ENCODE assay signal across 12 cellular contexts in the genomic region with DNA sequence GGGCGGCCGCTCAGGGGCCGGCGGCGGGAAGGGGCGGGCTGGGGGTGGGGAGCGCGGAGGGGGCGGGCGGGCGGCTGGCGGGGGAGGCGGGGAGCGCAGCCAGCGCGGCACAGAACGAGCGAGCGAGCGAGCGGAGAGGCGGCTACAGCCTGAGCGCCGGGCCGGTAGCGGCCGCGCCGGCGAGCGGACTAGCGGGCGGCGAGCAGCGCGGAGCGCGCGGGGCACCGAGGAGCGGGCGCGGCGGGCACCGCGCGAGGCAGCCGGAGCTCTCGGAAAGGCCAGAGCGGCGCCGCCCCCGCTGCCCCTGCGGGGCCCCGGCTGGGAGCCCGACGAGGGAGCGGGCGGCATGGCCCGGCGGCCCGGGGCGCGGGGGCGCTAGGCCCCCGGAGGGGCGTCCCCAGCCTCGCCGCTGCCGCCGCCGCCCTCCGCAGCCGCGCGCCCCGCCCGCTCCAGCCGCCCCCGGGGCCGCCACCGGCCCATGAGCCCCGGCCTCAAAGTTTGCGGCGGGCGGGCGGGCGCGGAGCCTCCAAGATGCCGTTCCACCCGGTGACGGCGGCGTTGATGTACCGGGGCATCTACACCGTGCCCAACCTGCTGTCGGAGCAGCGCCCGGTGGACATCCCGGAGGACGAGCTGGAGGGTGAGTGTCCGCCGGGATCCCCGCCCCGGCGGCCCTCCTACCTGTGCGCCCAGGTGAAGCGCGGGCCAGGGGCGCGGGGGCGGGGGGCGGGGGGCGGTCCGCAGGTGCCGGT. TPM values are rescaled to one million over a fixed set of nuclear protein-coding genes. Genes with fewer than 3 reads are reported as not detected.
DNase-seq lines count a peak whose midpoint lies in the region; ATAC-seq and TF ChIP-seq lines count a peak whose summit lies in the region.
"Had no signal": no experiment of that assay in that cellular context is flagged by ENCODE, and none has a peak within 500 bp of the region (broad histone marks: within the 10 kb centered on the region; RNA-seq: fewer than 3 reads in every experiment).

A gene (plus strand): TSS at position 110 of the 752 bp plus-strand sequence. CDS start 422 bp downstream, at position 532.

- peak within 1 kb of the TSS; percentile 55 for H3K4me3 Mint-ChIP-seq in activated CD4-positive, alpha-beta T cell treated with anti-CD3 and anti-CD28 coated beads, Interleukin-2, amount 10 ng/mL, durations not matched to agents 24 days and 14 days

- no peak for ATAC-seq in left cardiac atrium

- no peak within 1 kb of the TSS for H3K27ac Mint-ChIP-seq in activated CD4-positive, alpha-beta T cell treated with anti-CD3 and anti-CD28 coated beads, Interleukin-2, amount 10 ng/mL, durations not matched to agents 24 days and 14 days

- H3K4me1 ChIP-seq in ectodermal cell (ENCODE audit: control insufficient read depth, insufficient read depth, low read length) (no peaks in the 10 kb centered on the region), rectal smooth muscle tissue (ENCODE audit: control insufficient read depth, insufficient read depth, low read length) (no peaks in the 10 kb centered on the region), spleen (peaks cover 0 to 19% (median 12%) of the 10 kb centered on the region in 6 donors)

- peaks cover 38% of the 10 kb centered on the region for H3K27me3 Mint-ChIP-seq in activated CD4-positive, alpha-beta T cell treated with anti-CD3 and anti-CD28 coated beads, Interleukin-2, amount 10 ng/mL, durations not matched to agents 24 days and 14 days

- DNase-seq in activated CD4-positive, alpha-beta T cell treated with anti-CD3 and anti-CD28 coated beads, Interleukin-2, amount 10 ng/mL, durations not matched to agents 24 days and 14 days, result no peak
- no peak for DNase-seq in activated CD4-positive, alpha-beta T cell treated with anti-CD3 and anti-CD28 coated beads, Interleukin-2, amount 50 U/mL, for 1 hour
- DNase-seq in NCI-H69 (lab: John Stamatoyannopoulos, UW) (peak; percentile 74), spleen (no peak), nucleus accumbens (lab: John Stamatoyannopoulos, UW) (no peak), left cardiac atrium (no peak)
- DNase-seq: Kasumi-1; stimulated activated CD4-positive, alpha-beta T cell treated with anti-CD3 and anti-CD28 coated beads, Interleukin-1b, Interleukin-23, amount 100 ng/mL, for 48 hours had no signal

- H3K9me3 ChIP-seq in ectodermal cell (ENCODE audit: control insufficient read depth, low read length) (no peaks in the 10 kb centered on the region), spleen (no peaks in the 10 kb centered on the region)

- TF ChIP-seq CTCF in spleen (IDR thresholded peaks at IDR 0.05 in 8 of 11, conservative IDR thresholded peaks at IDR 0.05 in 3 of 11), result no peak

- no peak within 1 kb of the TSS for H3K9ac ChIP-seq in rectal smooth muscle tissue (ENCODE audit: low read length)

- no peak for TF ChIP-seq POLR2A in spleen (IDR thresholded peaks at IDR 0.05)

- 1% methylated on average over 113 to 116 of the region's 116 CpGs for WGBS in ectodermal cell, 2 experiments
- 1 to 4% (median 1%) methylated on average over 31 to 115 of the region's 116 CpGs for WGBS in spleen, 5 donors

- H3K36me3 ChIP-seq in ectodermal cell (ENCODE audit: control insufficient read depth, insufficient read depth, low read length) (no peaks in the 10 kb centered on the region), rectal smooth muscle tissue (ENCODE audit: control insufficient read depth, insufficient read depth, low read length) (no peaks in the 10 kb centered on the region), spleen (no peaks in the 10 kb centered on the region)

- H3K27ac ChIP-seq in ectodermal cell (ENCODE audit: insufficient read depth, low read depth, low read length, poor library complexity, severe bottlenecking) (no peak within 1 kb of the TSS), rectal smooth muscle tissue (ENCODE audit: low read depth, low read length) (no peak within 1 kb of the TSS), spleen (no peak within 1 kb of the TSS)

- H3K36me3 Mint-ChIP-seq in activated CD4-positive, alpha-beta T cell treated with anti-CD3 and anti-CD28 coated beads, Interleukin-2, amount 10 ng/mL, durations not matched to agents 24 days and 14 days (ENCODE audit: low read depth), result no peaks in the 10 kb centered on the region
- H3K36me3 Mint-ChIP-seq: CD14-positive monocyte had no signal

- H3K4me1 Mint-ChIP-seq in activated CD4-positive, alpha-beta T cell treated with anti-CD3 and anti-CD28 coated beads, Interleukin-2, amount 10 ng/mL, durations not matched to agents 24 days and 14 days, result peaks cover 2% of the 10 kb centered on the region
- H3K4me1 Mint-ChIP-seq: CD14-positive monocyte had no signal

- H3K4me3 ChIP-seq in ectodermal cell (ENCODE audit: insufficient read depth, low read depth, low read length), result peak within 1 kb of the TSS; percentile 20
- peak within 1 kb of the TSS; percentile 27 for H3K4me3 ChIP-seq in rectal smooth muscle tissue (ENCODE audit: low read length)
- H3K4me3 ChIP-seq in spleen, result peak within 1 kb of the TSS in 4 of 8 donors; percentile 6 to 58 (median 16)

- intact Hi-C loops in activated CD4-positive, alpha-beta T cell treated with anti-CD3 and anti-CD28 coated beads, Interleukin-2, amount 10 ng/mL, durations not matched to agents 24 days and 14 days (cut with micrococcal nuclease), result no loop called here
- intact Hi-C loops in spleen (cut with DNase I; ENCODE audit: low total_unique reads), result no loop called here
- intact Hi-C loops in left cardiac atrium (cut with DNase I), result loop anchor here in 1 of 2 donors (10.0 kb wide), 1 partner anchor 55 kb away; no protein-coding TSS in a partner anchor

- peaks cover 51% of the 10 kb centered on the region for H3K27me3 ChIP-seq in ectodermal cell (ENCODE audit: control insufficient read depth, insufficient read depth, low read length, poor library complexity, severe bottlenecking)
- H3K27me3 ChIP-seq in rectal smooth muscle tissue (ENCODE audit: control insufficient read depth, insufficient read depth, low read length), result peaks cover 20% of the 10 kb centered on the region
- H3K27me3 ChIP-seq in spleen (replicated peaks in 1 of 7), result peaks cover 0 to 91% (median 35%) of the 10 kb centered on the region in 7 donors

- no peaks in the 10 kb centered on the region for H3K9me3 Mint-ChIP-seq in activated CD4-positive, alpha-beta T cell treated with anti-CD3 and anti-CD28 coated beads, Interleukin-2, amount 10 ng/mL, durations not matched to agents 24 days and 14 days

RNA-seq across cellular contexts. Expression of the gene that starts here (rescaled TPM):
- not detected in 2 replicates for total RNA-seq in activated CD4-positive, alpha-beta T cell treated with anti-CD3 and anti-CD28 coated beads, Interleukin-2, amount 10 ng/mL, durations not matched to agents 24 days and 14 days
- polyA plus RNA-seq in ectodermal cell (2013, experiment 1 of 4), result 0.39 TPM
- 0.32 TPM for polyA plus RNA-seq in ectodermal cell (2013, experiment 2 of 4)
- polyA plus RNA-seq in ectodermal cell (2013, experiment 3 of 4), result 1.5 TPM
- 2.1 TPM for polyA plus RNA-seq in ectodermal cell (2013, experiment 4 of 4)
- total RNA-seq in spleen (under 1 TPM in 3 of 7 donors, not detected in 4; 0.15 to 0.37 (median 0.19) TPM), left cardiac atrium (not detected)
- under 1 TPM in 2 of 3 donors, not detected in 1; 0.04 to 0.06 TPM for polyA plus RNA-seq in spleen
- total RNA-seq: lung microvascular endothelial cell had no signal
